In genomic region chr2:240340361-240340761, GRCh38 we compare ENCODE assay signal across 23 cellular contexts.
DNase-seq lines count a peak whose midpoint lies in the region; ATAC-seq and TF ChIP-seq lines count a peak whose summit lies in the region.
"Had no signal": no experiment of that assay in that cellular context is flagged by ENCODE, and none has a peak within 500 bp of the region (broad histone marks: within the 10 kb centered on the region; RNA-seq: fewer than 3 reads in every experiment).

No MANE protein-coding gene starts in this region.

- no peak for TF ChIP-seq POLR2A in body of pancreas (IDR thresholded peaks at IDR 0.05)

- intact Hi-C loops in upper lobe of right lung (cut with DNase I) (no loop called here), body of pancreas (cut with DNase I) (no loop called here)

- H2AK5ac ChIP-seq in neuronal stem cell (ENCODE audit: low read depth, low read length), result peak overlapping the region; percentile 68

- no peaks in the 10 kb centered on the region for H3K36me3 ChIP-seq in endodermal cell (ENCODE audit: control insufficient read depth, insufficient read depth, low read length)
- H3K36me3 ChIP-seq in neuronal stem cell (replicated peaks in 1 of 2; ENCODE audit: control insufficient read depth in 2 of 2, insufficient read depth in 2 of 2, low read length in 2 of 2), result no peaks in the 10 kb centered on the region
- no peaks in the 10 kb centered on the region for H3K36me3 ChIP-seq in upper lobe of right lung
- no peaks in the 10 kb centered on the region for H3K36me3 ChIP-seq in body of pancreas (replicated peaks in 1 of 2; ENCODE audit: insufficient read depth in 1 of 2, low read depth in 2 of 2)
- H3K36me3 ChIP-seq: BLaER1, HAP-1 had no signal

- peak overlapping the region; percentile 85 for H2BK120ac ChIP-seq in neuronal stem cell (ENCODE audit: low read depth, low read length)

- H3K4ac ChIP-seq in neuronal stem cell (ENCODE audit: low read length), result no peak overlapping the region

- H2BK5ac ChIP-seq in neuronal stem cell (ENCODE audit: low read length), result no peak overlapping the region

- H2BK12ac ChIP-seq in neuronal stem cell (ENCODE audit: low read length), result no peak overlapping the region

- H3K14ac ChIP-seq in neuronal stem cell (ENCODE audit: low read length), result no peak overlapping the region

- H3K4me3 Mint-ChIP-seq in endodermal cell, result no peak overlapping the region
- H3K4me3 Mint-ChIP-seq: CD4-positive, alpha-beta T cell had no signal

- H3K4me3 ChIP-seq in endodermal cell (ENCODE audit: low read length) (no peak overlapping the region), neuronal stem cell (ENCODE audit: low read length in 2 of 2) (no peak overlapping the region), upper lobe of right lung (no peak overlapping the region), body of pancreas (no peak overlapping the region)
- H3K4me3 ChIP-seq: BLaER1, HAP-1 had no signal

- TF ChIP-seq CTCF in endodermal cell (conservative IDR thresholded peaks at IDR 0.05) (no peak), upper lobe of right lung (IDR thresholded peaks at IDR 0.05) (no peak), body of pancreas (IDR thresholded peaks at IDR 0.05) (no peak)

- H3K23ac ChIP-seq in neuronal stem cell (ENCODE audit: low read depth, low read length, poor library complexity), result no peak overlapping the region

- H3K27ac Mint-ChIP-seq in endodermal cell, result no peak overlapping the region
- H3K27ac Mint-ChIP-seq: CD4-positive, alpha-beta T cell had no signal

- peaks cover 7% of the 10 kb centered on the region for H3K27me3 Mint-ChIP-seq in endodermal cell (ENCODE audit: insufficient read depth)

- DNase-seq in activated effector memory CD4-positive, alpha-beta T cell treated with anti-CD3 and anti-CD28 coated beads, Interleukin-2, amount 50 U/mL, for 16 hours, result peak; percentile 37
- no peak for DNase-seq in activated effector memory CD4-positive, alpha-beta T cell treated with Interleukin-2 at 50 U/mL for 16 hours
- peak; percentile 33 for DNase-seq in endodermal cell
- no peak for DNase-seq in neuronal stem cell (ENCODE audit: low spot score)
- DNase-seq in upper lobe of right lung, result no peak
- no peak for DNase-seq in body of pancreas
- no peak for DNase-seq in NCI-H2196 treated with DMSO at 0.1 percent for 48 hours (lab: John Stamatoyannopoulos, UW; ENCODE audit: unreplicated experiment)
- DNase-seq: ACHN; CD4-positive, alpha-beta T cell; COR-L47; DMS79; KG1; NCI-H1092; NCI-H146; NCI-H2029; NCI-H524 treated with DMSO at 0.1 percent for 48 hours; OCI-M1; SHP77 had no signal

- H3K36me3 Mint-ChIP-seq in endodermal cell (ENCODE audit: low read depth), result no peaks in the 10 kb centered on the region

- no peak overlapping the region for H3K27ac ChIP-seq in endodermal cell (ENCODE audit: low read depth, low read length)
- no peak overlapping the region for H3K27ac ChIP-seq in neuronal stem cell (replicated peaks; ENCODE audit: low read length)
- H3K27ac ChIP-seq in upper lobe of right lung, result no peak overlapping the region
- H3K27ac ChIP-seq in body of pancreas, result no peak overlapping the region
- H3K27ac ChIP-seq: 22Rv1, BLaER1, HL-60 had no signal

- peak overlapping the region; percentile 44 for H2BK15ac ChIP-seq in neuronal stem cell (ENCODE audit: low read length)

- no peak overlapping the region for H2AFZ ChIP-seq in neuronal stem cell (ENCODE audit: low read length)

- H3K9me3 Mint-ChIP-seq in endodermal cell, result peaks cover 6% of the 10 kb centered on the region
- H3K9me3 Mint-ChIP-seq: CD4-positive, alpha-beta T cell had no signal

- H3K79me1 ChIP-seq in neuronal stem cell (ENCODE audit: low read depth, low read length), result no peaks in the 10 kb centered on the region

- peak overlapping the region; percentile 74 for H3K18ac ChIP-seq in neuronal stem cell (ENCODE audit: low read length)

- no peak overlapping the region for H3K4me2 ChIP-seq in neuronal stem cell (ENCODE audit: insufficient read depth, low read length, poor library complexity, severe bottlenecking)
- H3K4me2 ChIP-seq: BLaER1 had no signal

- 94 to 98% methylated on average over 8 to 14 of the region's 14 CpGs for WGBS in endodermal cell (ENCODE audit: insufficient coverage in 1 of 2, insufficient read length in 1 of 2), 2 experiments
- no CpG with 5 or more reads among the region's 14 CpGs for WGBS in neuronal stem cell (ENCODE audit: extremely low coverage in 2 of 2, insufficient read length in 2 of 2, insufficient replicate concordance in 1 of 2), 2 donors
- 80 to 89% methylated on average over 5 to 14 of the region's 14 CpGs for WGBS in body of pancreas, 2 donors

- H4K8ac ChIP-seq in neuronal stem cell (ENCODE audit: low read depth, low read length), result no peak overlapping the region

- no peaks in the 10 kb centered on the region for H3K4me1 Mint-ChIP-seq in endodermal cell

- H3K9ac ChIP-seq in endodermal cell (ENCODE audit: extremely low read depth, low read length, poor library complexity, severe bottlenecking) (no peak overlapping the region), neuronal stem cell (ENCODE audit: low read depth, low read length, poor library complexity) (peak overlapping the region; percentile 30)
- H3K9ac ChIP-seq: BLaER1 had no signal

- H3K9me3 ChIP-seq in endodermal cell (ENCODE audit: control insufficient read depth, low read length) (no peaks in the 10 kb centered on the region), neuronal stem cell (replicated peaks in 1 of 2; ENCODE audit: control insufficient read depth in 2 of 2, insufficient read depth in 1 of 2, low read depth in 1 of 2, low read length in 2 of 2) (peaks cover 2 to 10% of the 10 kb centered on the region in 2 donors), upper lobe of right lung (no peaks in the 10 kb centered on the region), body of pancreas (peaks cover 0 to 7% (median 0%) of the 10 kb centered on the region in 3 donors)
- H3K9me3 ChIP-seq: HAP-1 had no signal

- H3K27me3 ChIP-seq in endodermal cell (ENCODE audit: control insufficient read depth, insufficient read depth, low read length, poor library complexity, severe bottlenecking) (peaks cover 6% of the 10 kb centered on the region), neuronal stem cell (ENCODE audit: control insufficient read depth in 3 of 3, insufficient read depth in 3 of 3, low read depth in 1 of 3, low read length in 3 of 3) (peaks cover 0 to 4% (median 0%) of the 10 kb centered on the region in 3 experiments), upper lobe of right lung (no peaks in the 10 kb centered on the region), body of pancreas (no peaks in the 10 kb centered on the region)
- H3K27me3 ChIP-seq: BLaER1 had no signal

- H3K4me1 ChIP-seq in endodermal cell (ENCODE audit: control insufficient read depth, insufficient read depth, low read length) (no peaks in the 10 kb centered on the region), neuronal stem cell (ENCODE audit: control insufficient read depth in 2 of 2, insufficient read depth in 1 of 2, low read depth in 1 of 2, low read length in 2 of 2) (peaks cover 0 to 1% of the 10 kb centered on the region in 2 donors), upper lobe of right lung (no peaks in the 10 kb centered on the region), body of pancreas (no peaks in the 10 kb centered on the region)
- H3K4me1 ChIP-seq: BLaER1, HAP-1 had no signal

- peak; percentile 6 for ATAC-seq in upper lobe of right lung
- no peak for ATAC-seq in HG02623 (IDR thresholded peaks at IDR 0.05; ENCODE audit: unreplicated experiment)
- ATAC-seq in body of pancreas, result no peak

- no peak overlapping the region for H4K91ac ChIP-seq in neuronal stem cell (ENCODE audit: low read depth, low read length, poor library complexity)

Comparison
In these comparisons a context has a peak if more than half of its experiments do, and no peak if none do; other contexts are left out.
1. DNase-seq: peak in activated effector memory CD4-positive, alpha-beta T cell treated with anti-CD3 and anti-CD28 coated beads, Interleukin-2, amount 50 U/mL, for 16 hours (single experiment) and endodermal cell (single experiment); none in activated effector memory CD4-positive, alpha-beta T cell treated with Interleukin-2 at 50 U/mL for 16 hours (single experiment), neuronal stem cell (single experiment), upper lobe of right lung (single experiment), body of pancreas (0 of 4) and NCI-H2196 treated with DMSO at 0.1 percent for 48 hours (single experiment).